Comparison of ENCODE assay signal across 2 cellular contexts in genomic region chr2:69070987-69071386, GRCh38.
TF ChIP-seq lines count a peak whose summit lies in the region.

No MANE protein-coding gene starts in this region.

TF ChIP-seq in A549, 52 proteins besides CTCF, POLR2A, EP300 and RAD21 (continued from another document):
- no peak for TF ChIP-seq MYC (IDR thresholded peaks at IDR 0.05; ENCODE audit: borderline replicate concordance, low read length)
- TF ChIP-seq HEYL (CRISPR knock-in tag; IDR thresholded peaks at IDR 0.05), result no peak
- TF ChIP-seq PHF8 (IDR thresholded peaks at IDR 0.05; ENCODE audit: borderline replicate concordance, low read depth), result no peak
- TF ChIP-seq MAZ (IDR thresholded peaks at IDR 0.05; ENCODE audit: borderline replicate concordance, low read depth, low read length), result no peak
- no peak for TF ChIP-seq NPAS2 (CRISPR knock-in tag; IDR thresholded peaks at IDR 0.05; ENCODE audit: borderline replicate concordance)
- no peak for TF ChIP-seq CBX2 (IDR thresholded peaks at IDR 0.05; ENCODE audit: borderline replicate concordance, low read depth)
- no peak for TF ChIP-seq TFCP2L1 (CRISPR knock-in tag; IDR thresholded peaks at IDR 0.05)
- TF ChIP-seq EHMT2 (IDR thresholded peaks at IDR 0.05; ENCODE audit: low read depth), result no peak
- TF ChIP-seq, protein P1, sequence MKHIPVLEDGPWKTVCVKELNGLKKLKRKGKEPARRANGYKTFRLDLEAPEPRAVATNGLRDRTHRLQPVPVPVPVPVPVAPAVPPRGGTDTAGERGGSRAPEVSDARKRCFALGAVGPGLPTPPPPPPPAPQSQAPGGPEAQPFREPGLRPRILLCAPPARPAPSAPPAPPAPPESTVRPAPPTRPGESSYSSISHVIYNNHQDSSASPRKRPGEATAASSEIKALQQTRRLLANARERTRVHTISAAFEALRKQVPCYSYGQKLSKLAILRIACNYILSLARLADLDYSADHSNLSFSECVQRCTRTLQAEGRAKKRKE (CRISPR knock-in tag; IDR thresholded peaks at IDR 0.05; ENCODE audit: low read depth), result no peak
- TF ChIP-seq MAFK (IDR thresholded peaks at IDR 0.05; ENCODE audit: partially characterized antibody), result no peak
- no peak for TF ChIP-seq EHF (CRISPR knock-in tag; IDR thresholded peaks at IDR 0.05)

TF ChIP-seq in GM23338, 12 proteins besides CTCF, POLR2A, EP300 and RAD21:
- TF ChIP-seq, protein P2, sequence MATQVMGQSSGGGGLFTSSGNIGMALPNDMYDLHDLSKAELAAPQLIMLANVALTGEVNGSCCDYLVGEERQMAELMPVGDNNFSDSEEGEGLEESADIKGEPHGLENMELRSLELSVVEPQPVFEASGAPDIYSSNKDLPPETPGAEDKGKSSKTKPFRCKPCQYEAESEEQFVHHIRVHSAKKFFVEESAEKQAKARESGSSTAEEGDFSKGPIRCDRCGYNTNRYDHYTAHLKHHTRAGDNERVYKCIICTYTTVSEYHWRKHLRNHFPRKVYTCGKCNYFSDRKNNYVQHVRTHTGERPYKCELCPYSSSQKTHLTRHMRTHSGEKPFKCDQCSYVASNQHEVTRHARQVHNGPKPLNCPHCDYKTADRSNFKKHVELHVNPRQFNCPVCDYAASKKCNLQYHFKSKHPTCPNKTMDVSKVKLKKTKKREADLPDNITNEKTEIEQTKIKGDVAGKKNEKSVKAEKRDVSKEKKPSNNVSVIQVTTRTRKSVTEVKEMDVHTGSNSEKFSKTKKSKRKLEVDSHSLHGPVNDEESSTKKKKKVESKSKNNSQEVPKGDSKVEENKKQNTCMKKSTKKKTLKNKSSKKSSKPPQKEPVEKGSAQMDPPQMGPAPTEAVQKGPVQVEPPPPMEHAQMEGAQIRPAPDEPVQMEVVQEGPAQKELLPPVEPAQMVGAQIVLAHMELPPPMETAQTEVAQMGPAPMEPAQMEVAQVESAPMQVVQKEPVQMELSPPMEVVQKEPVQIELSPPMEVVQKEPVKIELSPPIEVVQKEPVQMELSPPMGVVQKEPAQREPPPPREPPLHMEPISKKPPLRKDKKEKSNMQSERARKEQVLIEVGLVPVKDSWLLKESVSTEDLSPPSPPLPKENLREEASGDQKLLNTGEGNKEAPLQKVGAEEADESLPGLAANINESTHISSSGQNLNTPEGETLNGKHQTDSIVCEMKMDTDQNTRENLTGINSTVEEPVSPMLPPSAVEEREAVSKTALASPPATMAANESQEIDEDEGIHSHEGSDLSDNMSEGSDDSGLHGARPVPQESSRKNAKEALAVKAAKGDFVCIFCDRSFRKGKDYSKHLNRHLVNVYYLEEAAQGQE (IDR thresholded peaks at IDR 0.05; ENCODE audit: unreplicated experiment), result no peak
- TF ChIP-seq CREB1 (CRISPR knock-in tag; IDR thresholded peaks at IDR 0.05; ENCODE audit: low read depth) (no peak), POLR2AphosphoS5 (IDR thresholded peaks at IDR 0.05; ENCODE audit: low read depth) (no peak), JUNB (IDR thresholded peaks at IDR 0.05; ENCODE audit: unreplicated experiment) (no peak), ZNF114 (CRISPR knock-in tag; IDR thresholded peaks at IDR 0.05) (no peak), EZH2 (IDR thresholded peaks at IDR 0.05; ENCODE audit: low read depth, unreplicated experiment) (no peak), EZH2phosphoT487 (IDR thresholded peaks at IDR 0.05; ENCODE audit: unreplicated experiment) (no peak)
- TF ChIP-seq, protein P3, sequence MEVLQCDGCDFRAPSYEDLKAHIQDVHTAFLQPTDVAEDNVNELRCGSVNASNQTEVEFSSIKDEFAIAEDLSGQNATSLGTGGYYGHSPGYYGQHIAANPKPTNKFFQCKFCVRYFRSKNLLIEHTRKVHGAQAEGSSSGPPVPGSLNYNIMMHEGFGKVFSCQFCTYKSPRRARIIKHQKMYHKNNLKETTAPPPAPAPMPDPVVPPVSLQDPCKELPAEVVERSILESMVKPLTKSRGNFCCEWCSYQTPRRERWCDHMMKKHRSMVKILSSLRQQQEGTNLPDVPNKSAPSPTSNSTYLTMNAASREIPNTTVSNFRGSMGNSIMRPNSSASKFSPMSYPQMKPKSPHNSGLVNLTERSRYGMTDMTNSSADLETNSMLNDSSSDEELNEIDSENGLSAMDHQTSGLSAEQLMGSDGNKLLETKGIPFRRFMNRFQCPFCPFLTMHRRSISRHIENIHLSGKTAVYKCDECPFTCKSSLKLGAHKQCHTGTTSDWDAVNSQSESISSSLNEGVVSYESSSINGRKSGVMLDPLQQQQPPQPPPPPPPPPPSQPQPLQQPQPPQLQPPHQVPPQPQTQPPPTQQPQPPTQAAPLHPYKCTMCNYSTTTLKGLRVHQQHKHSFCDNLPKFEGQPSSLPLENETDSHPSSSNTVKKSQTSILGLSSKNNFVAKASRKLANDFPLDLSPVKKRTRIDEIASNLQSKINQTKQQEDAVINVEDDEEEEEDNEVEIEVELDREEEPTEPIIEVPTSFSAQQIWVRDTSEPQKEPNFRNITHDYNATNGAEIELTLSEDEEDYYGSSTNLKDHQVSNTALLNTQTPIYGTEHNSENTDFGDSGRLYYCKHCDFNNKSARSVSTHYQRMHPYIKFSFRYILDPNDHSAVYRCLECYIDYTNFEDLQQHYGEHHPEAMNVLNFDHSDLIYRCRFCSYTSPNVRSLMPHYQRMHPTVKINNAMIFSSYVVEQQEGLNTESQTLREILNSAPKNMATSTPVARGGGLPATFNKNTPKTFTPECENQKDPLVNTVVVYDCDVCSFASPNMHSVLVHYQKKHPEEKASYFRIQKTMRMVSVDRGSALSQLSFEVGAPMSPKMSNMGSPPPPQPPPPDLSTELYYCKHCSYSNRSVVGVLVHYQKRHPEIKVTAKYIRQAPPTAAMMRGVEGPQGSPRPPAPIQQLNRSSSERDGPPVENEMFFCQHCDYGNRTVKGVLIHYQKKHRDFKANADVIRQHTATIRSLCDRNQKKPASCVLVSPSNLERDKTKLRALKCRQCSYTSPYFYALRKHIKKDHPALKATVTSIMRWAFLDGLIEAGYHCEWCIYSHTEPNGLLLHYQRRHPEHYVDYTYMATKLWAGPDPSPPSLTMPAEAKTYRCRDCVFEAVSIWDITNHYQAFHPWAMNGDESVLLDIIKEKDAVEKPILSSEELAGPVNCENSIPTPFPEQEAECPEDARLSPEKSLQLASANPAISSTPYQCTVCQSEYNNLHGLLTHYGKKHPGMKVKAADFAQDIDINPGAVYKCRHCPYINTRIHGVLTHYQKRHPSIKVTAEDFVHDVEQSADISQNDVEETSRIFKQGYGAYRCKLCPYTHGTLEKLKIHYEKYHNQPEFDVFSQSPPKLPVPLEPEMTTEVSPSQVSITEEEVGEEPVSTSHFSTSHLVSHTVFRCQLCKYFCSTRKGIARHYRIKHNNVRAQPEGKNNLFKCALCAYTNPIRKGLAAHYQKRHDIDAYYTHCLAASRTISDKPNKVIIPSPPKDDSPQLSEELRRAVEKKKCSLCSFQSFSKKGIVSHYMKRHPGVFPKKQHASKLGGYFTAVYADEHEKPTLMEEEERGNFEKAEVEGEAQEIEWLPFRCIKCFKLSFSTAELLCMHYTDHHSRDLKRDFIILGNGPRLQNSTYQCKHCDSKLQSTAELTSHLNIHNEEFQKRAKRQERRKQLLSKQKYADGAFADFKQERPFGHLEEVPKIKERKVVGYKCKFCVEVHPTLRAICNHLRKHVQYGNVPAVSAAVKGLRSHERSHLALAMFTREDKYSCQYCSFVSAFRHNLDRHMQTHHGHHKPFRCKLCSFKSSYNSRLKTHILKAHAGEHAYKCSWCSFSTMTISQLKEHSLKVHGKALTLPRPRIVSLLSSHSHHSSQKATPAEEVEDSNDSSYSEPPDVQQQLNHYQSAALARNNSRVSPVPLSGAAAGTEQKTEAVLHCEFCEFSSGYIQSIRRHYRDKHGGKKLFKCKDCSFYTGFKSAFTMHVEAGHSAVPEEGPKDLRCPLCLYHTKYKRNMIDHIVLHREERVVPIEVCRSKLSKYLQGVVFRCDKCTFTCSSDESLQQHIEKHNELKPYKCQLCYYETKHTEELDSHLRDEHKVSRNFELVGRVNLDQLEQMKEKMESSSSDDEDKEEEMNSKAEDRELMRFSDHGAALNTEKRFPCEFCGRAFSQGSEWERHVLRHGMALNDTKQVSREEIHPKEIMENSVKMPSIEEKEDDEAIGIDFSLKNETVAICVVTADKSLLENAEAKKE (CRISPR knock-in tag; IDR thresholded peaks at IDR 0.05), result no peak
